In genomic region chr5:38670878-38671277, GRCh38 we compare ENCODE assay signal across 19 cellular contexts.
DNase-seq lines count a peak whose midpoint lies in the region; ATAC-seq and TF ChIP-seq lines count a peak whose summit lies in the region.
"Had no signal": no experiment of that assay in that cellular context is flagged by ENCODE, and none has a peak within 500 bp of the region (broad histone marks: within the 10 kb centered on the region; RNA-seq: fewer than 3 reads in every experiment).

No MANE protein-coding gene starts in this region.

- H3K4ac ChIP-seq in mesendoderm (ENCODE audit: low read depth, low read length): no peak overlapping the region

- H3K9me3 ChIP-seq in right atrium auricular region: no peaks in the 10 kb centered on the region

- no peak overlapping the region for H3K18ac ChIP-seq in mesendoderm (ENCODE audit: low read length)

- WGBS in mesendoderm (ENCODE audit: extremely low coverage, insufficient coverage, low lambda C conversion rate): no CpG with 5 or more reads among the region's 1 CpG

- in situ Hi-C loops in GM13976 (cut with MboI; ENCODE audit: low sequenced_read_pairs, unreplicated experiment): loop anchor here (25.0 kb wide), 1 partner anchor 234 kb away; no protein-coding TSS in a partner anchor

- intact Hi-C loops in left ventricle myocardium superior (cut with micrococcal nuclease): no loop called here

- DNase-seq in left ventricle myocardium superior (no peak), right atrium auricular region (ENCODE audit: low spot score) (no peak), choroid plexus epithelial cell (ENCODE audit: low read depth) (peak; percentile 92), mesendoderm (no peak), NCI-H2029 treated with DMSO at 0.1 percent for 48 hours (lab: John Stamatoyannopoulos, UW) (no peak), GM13976 (ENCODE audit: low spot score) (no peak), HUDEP-2 (lab: John Stamatoyannopoulos, UW; ENCODE audit: unreplicated experiment in 76 of 76) (no peak), amniotic stem cell (lab: John Stamatoyannopoulos, UW) (no peak)
- DNase-seq: 8988T; activated B cell treated with CpG ODN at 0.5 μM for 24 hours; activated CD8-positive, alpha-beta memory T cell treated with anti-CD3 and anti-CD28 coated beads for 24 hours; activated naive CD8-positive, alpha-beta T cell treated with anti-CD3 and anti-CD28 coated beads, Interleukin-2, amount 50 U/mL, for 24 hours; CD8-positive, alpha-beta T cell; DMS79 treated with DMSO at 0.1 percent for 48 hours; NCI-H1694; SHP77 treated with DMSO at 0.1 percent for 48 hours; T-helper 17 cell had no signal

- no peaks in the 10 kb centered on the region for H3K27me3 ChIP-seq in right atrium auricular region
- no peaks in the 10 kb centered on the region for H3K27me3 ChIP-seq in mesendoderm (ENCODE audit: insufficient read depth, low read length, poor library complexity)

- H3K4me3 ChIP-seq in right atrium auricular region (no peak overlapping the region), choroid plexus epithelial cell (ENCODE audit: low read depth, low read length) (no peak overlapping the region), mesendoderm (ENCODE audit: low read length) (no peak overlapping the region)

- no peaks in the 10 kb centered on the region for H3K79me2 ChIP-seq in mesendoderm (ENCODE audit: control insufficient read depth, insufficient read depth, low read length)
- H3K79me2 ChIP-seq: parathyroid adenoma had no signal

- H3K56ac ChIP-seq in mesendoderm (ENCODE audit: low read length): peak overlapping the region; percentile 15

- H2BK15ac ChIP-seq in mesendoderm (replicated peaks; ENCODE audit: low read depth): no peak overlapping the region

- H3K79me1 ChIP-seq in mesendoderm (ENCODE audit: low read length): no peaks in the 10 kb centered on the region

- H3K23ac ChIP-seq in mesendoderm (ENCODE audit: low read length): no peak overlapping the region

- no peak overlapping the region for H4K5ac ChIP-seq in mesendoderm (ENCODE audit: low read length)

- H4K8ac ChIP-seq in mesendoderm (ENCODE audit: low read depth, low read length): no peak overlapping the region

- H2AK5ac ChIP-seq in mesendoderm (ENCODE audit: low read length): peak overlapping the region; percentile 34

- H3K27ac ChIP-seq in right atrium auricular region (no peak overlapping the region), mesendoderm (ENCODE audit: low read depth, low read length) (no peak overlapping the region)
- H3K27ac ChIP-seq: parathyroid adenoma had no signal

- peak; percentile 26 for ATAC-seq in left ventricle myocardium superior
- ATAC-seq: activated naive CD8-positive, alpha-beta T cell treated with anti-CD3 and anti-CD28 coated beads, Interleukin-2, amount 50 U/mL, for 24 hours; activated T-helper 17 cell treated with anti-CD3 and anti-CD28 coated beads, Interleukin-2, amount 50 U/mL, for 72 hours; CD8-positive, alpha-beta T cell; T-helper 17 cell had no signal

- no peak overlapping the region for H3K9ac ChIP-seq in mesendoderm (ENCODE audit: low read length)
- H3K9ac ChIP-seq: parathyroid adenoma had no signal

- no peak for TF ChIP-seq CTCF in right atrium auricular region (IDR thresholded peaks at IDR 0.05)
- TF ChIP-seq CTCF in choroid plexus epithelial cell (conservative IDR thresholded peaks at IDR 0.05; ENCODE audit: low read depth, low read length): no peak
- TF ChIP-seq CTCF in GM13976 (IDR thresholded peaks at IDR 0.05; ENCODE audit: borderline replicate concordance, control extremely low read depth, extremely low read depth, insufficient read depth, missing control alignments): no peak

- H3K4me1 ChIP-seq in right atrium auricular region (peaks cover 0 to 15% of the 10 kb centered on the region in 2 donors), mesendoderm (ENCODE audit: control insufficient read depth, low read depth, low read length) (peaks cover 2% of the 10 kb centered on the region)
- H3K4me1 ChIP-seq: parathyroid adenoma had no signal

- no peak overlapping the region for H2BK120ac ChIP-seq in mesendoderm (ENCODE audit: low read depth, low read length)

- H2BK5ac ChIP-seq in mesendoderm (ENCODE audit: low read length): no peak overlapping the region

- H3K4me2 ChIP-seq in mesendoderm (ENCODE audit: low read length): no peak overlapping the region

- H3K36me3 ChIP-seq in right atrium auricular region (no peaks in the 10 kb centered on the region), mesendoderm (ENCODE audit: control insufficient read depth, insufficient read depth, low read length) (no peaks in the 10 kb centered on the region)
